25 cellular contexts compared by ENCODE assay signal in the genomic region with DNA sequence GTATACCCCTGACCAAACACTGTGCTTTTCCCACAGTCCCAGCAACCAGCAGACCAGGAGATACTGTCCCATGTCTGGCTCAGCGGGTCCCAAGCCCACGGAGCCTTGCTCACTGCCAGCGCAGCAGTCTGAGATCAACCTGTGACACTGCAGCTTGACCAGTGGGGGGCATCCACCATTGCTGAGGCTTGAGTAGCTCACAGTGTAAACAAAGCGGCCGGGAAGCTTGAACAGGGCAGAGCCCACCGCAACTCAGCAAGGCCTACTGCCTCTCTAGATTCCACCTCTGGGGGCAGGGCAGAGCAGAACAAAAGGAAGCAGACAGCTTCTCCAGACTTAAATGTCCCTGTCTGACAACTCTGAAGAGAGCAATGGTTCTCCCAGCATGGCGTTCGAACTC. TPM values are rescaled to one million over a fixed set of nuclear protein-coding genes. Genes with fewer than 3 reads are reported as not detected.
A peak's percentile ranks its signal among the peaks of the same experiment; 100 is the strongest.
DNase-seq lines count a peak whose midpoint lies in the region; ATAC-seq and TF ChIP-seq lines count a peak whose summit lies in the region.
"Had no signal": no experiment of that assay in that cellular context is flagged by ENCODE, and none has a peak within 500 bp of the region (broad histone marks: within the 10 kb centered on the region; RNA-seq: fewer than 3 reads in every experiment).

No MANE protein-coding gene starts in this region.

- no peak overlapping the region for H3K4me3 Mint-ChIP-seq in Caco-2 (ENCODE audit: unreplicated experiment)
- H3K4me3 Mint-ChIP-seq in GM23338 = no peak overlapping the region
- no peak overlapping the region for H3K4me3 Mint-ChIP-seq in activated naive CD4-positive, alpha-beta T cell treated with anti-CD3 and anti-CD28 coated beads, Interleukin-2, amount 10 ng/mL, durations not matched to agents 7 days and 5 days
- H3K4me3 Mint-ChIP-seq: activated CD8-positive, alpha-beta memory T cell treated with anti-CD3 and anti-CD28 coated beads, Interleukin-2, amount 10 ng/mL, durations not matched to agents 7 days and 5 days; activated naive CD8-positive, alpha-beta T cell treated with anti-CD3 and anti-CD28 coated beads, Interleukin-2, amount 50 U/mL, for 24 hours; CD8-positive, alpha-beta T cell; T-helper 2 cell treated with Interferon-gamma antibody and Interleukin-4, amounts not matched to agents 5 μg/mL and 100 μg/mL, for 36 hours had no signal

- no peaks in the 10 kb centered on the region for H3F3A ChIP-seq in GM23338 (replicated peaks; ENCODE audit: low read depth)

- TF ChIP-seq CTCF in Caco-2 (IDR thresholded peaks at IDR 0.05; ENCODE audit: insufficient read depth in 1 of 2, low read depth in 1 of 2, low read length in 1 of 2, severe bottlenecking in 1 of 2, unreplicated experiment in 1 of 2) = no peak
- TF ChIP-seq CTCF in GM23338 (conservative IDR thresholded peaks at IDR 0.05; ENCODE audit: low read depth in 2 of 2) = peak; percentile 46 to 48

- CTCF ChIA-PET in Caco-2 (lab: Charles Lee) = no interaction called here
- CTCF ChIA-PET in activated naive CD4-positive, alpha-beta T cell treated with anti-CD3 and anti-CD28 coated beads, Interleukin-2, amount 10 ng/mL, durations not matched to agents 7 days and 5 days (lab: Charles Lee) = no interaction called here

- no peaks in the 10 kb centered on the region for H3K4me1 Mint-ChIP-seq in Caco-2 (ENCODE audit: low read depth, unreplicated experiment)
- H3K4me1 Mint-ChIP-seq in GM23338 = peaks cover 10% of the 10 kb centered on the region; the same call in 2 of the 3 replicates
- no peaks in the 10 kb centered on the region for H3K4me1 Mint-ChIP-seq in activated naive CD4-positive, alpha-beta T cell treated with anti-CD3 and anti-CD28 coated beads, Interleukin-2, amount 10 ng/mL, durations not matched to agents 7 days and 5 days
- H3K4me1 Mint-ChIP-seq: activated CD8-positive, alpha-beta memory T cell treated with anti-CD3 and anti-CD28 coated beads, Interleukin-2, amount 10 ng/mL, durations not matched to agents 7 days and 5 days; activated naive CD8-positive, alpha-beta T cell treated with anti-CD3 and anti-CD28 coated beads, Interleukin-2, amount 50 U/mL, for 24 hours had no signal

- H3K79me2 ChIP-seq in GM23338 (replicated peaks; ENCODE audit: insufficient read depth) = no peaks in the 10 kb centered on the region

- H3K9me3 Mint-ChIP-seq in Caco-2 (ENCODE audit: unreplicated experiment) = no peaks in the 10 kb centered on the region
- peaks cover 53% of the 10 kb centered on the region for H3K9me3 Mint-ChIP-seq in GM23338
- no peaks in the 10 kb centered on the region for H3K9me3 Mint-ChIP-seq in activated naive CD4-positive, alpha-beta T cell treated with anti-CD3 and anti-CD28 coated beads, Interleukin-2, amount 10 ng/mL, durations not matched to agents 7 days and 5 days
- H3K9me3 Mint-ChIP-seq: activated naive CD8-positive, alpha-beta T cell treated with anti-CD3 and anti-CD28 coated beads, Interleukin-2, amount 50 U/mL, for 24 hours; activated T-helper 2 cell treated with anti-CD3 and anti-CD28 coated beads, Interferon-gamma antibody, Interleukin-2, Interleukin-4, amounts not matched to agents 10 μg/mL and 5 μg/mL and 100 μg/mL, durations not matched to agents 14 hours and 24 hours and 36 hours; CD8-positive, alpha-beta T cell; T-helper 2 cell treated with Interferon-gamma antibody and Interleukin-4, amounts not matched to agents 5 μg/mL and 100 μg/mL, for 36 hours had no signal

- H3K36me3 ChIP-seq in Caco-2 (ENCODE audit: control insufficient read depth, insufficient read depth, low read length) (no peaks in the 10 kb centered on the region), GM23338 (ENCODE audit: insufficient read depth) (peaks cover 16% of the 10 kb centered on the region), SJCRH30 (no peaks in the 10 kb centered on the region; the same call in 1 of the 2 replicates)

- no peaks in the 10 kb centered on the region for H3K4me1 ChIP-seq in Caco-2
- H3K4me1 ChIP-seq in GM23338 (ENCODE audit: insufficient read depth) = peaks cover 10% of the 10 kb centered on the region; the same call in 1 of the 2 replicates
- no peaks in the 10 kb centered on the region for H3K4me1 ChIP-seq in SJCRH30
- H3K4me1 ChIP-seq: SJSA1, transverse colon had no signal

- H3K27me3 Mint-ChIP-seq in Caco-2 (ENCODE audit: insufficient read depth, unreplicated experiment) = no peaks in the 10 kb centered on the region
- H3K27me3 Mint-ChIP-seq in GM23338 (ENCODE audit: insufficient read depth, low read depth, poor library complexity) = peaks cover 6% of the 10 kb centered on the region
- no peaks in the 10 kb centered on the region for H3K27me3 Mint-ChIP-seq in activated naive CD4-positive, alpha-beta T cell treated with anti-CD3 and anti-CD28 coated beads, Interleukin-2, amount 10 ng/mL, durations not matched to agents 7 days and 5 days
- H3K27me3 Mint-ChIP-seq: activated CD8-positive, alpha-beta memory T cell treated with anti-CD3 and anti-CD28 coated beads, Interleukin-2, amount 10 ng/mL, durations not matched to agents 7 days and 5 days; activated naive CD8-positive, alpha-beta T cell treated with anti-CD3 and anti-CD28 coated beads, Interleukin-2, amount 50 U/mL, for 24 hours had no signal

- H3K9me3 ChIP-seq in Caco-2 (no peaks in the 10 kb centered on the region), SJCRH30 (replicated peaks) (peaks cover 5% of the 10 kb centered on the region)
- H3K9me3 ChIP-seq: SJSA1, transverse colon had no signal

- H3K27ac ChIP-seq in GM23338 (ENCODE audit: low read depth) (no peak overlapping the region), SJCRH30 (no peak overlapping the region)
- H3K27ac ChIP-seq: SJSA1, transverse colon had no signal

- no peak overlapping the region for H3K4me2 ChIP-seq in GM23338

- no peak overlapping the region for H3K27ac Mint-ChIP-seq in Caco-2 (ENCODE audit: unreplicated experiment)
- H3K27ac Mint-ChIP-seq in GM23338 = no peak overlapping the region
- no peak overlapping the region for H3K27ac Mint-ChIP-seq in activated naive CD4-positive, alpha-beta T cell treated with anti-CD3 and anti-CD28 coated beads, Interleukin-2, amount 10 ng/mL, durations not matched to agents 7 days and 5 days
- H3K27ac Mint-ChIP-seq: activated CD8-positive, alpha-beta memory T cell treated with anti-CD3 and anti-CD28 coated beads, Interleukin-2, amount 10 ng/mL, durations not matched to agents 7 days and 5 days; activated naive CD8-positive, alpha-beta T cell treated with anti-CD3 and anti-CD28 coated beads, Interleukin-2, amount 50 U/mL, for 24 hours; activated T-helper 2 cell treated with anti-CD3 and anti-CD28 coated beads, Interferon-gamma antibody, Interleukin-2, Interleukin-4, amounts not matched to agents 10 μg/mL and 5 μg/mL and 100 μg/mL, durations not matched to agents 14 hours and 24 hours and 36 hours; CD8-positive, alpha-beta T cell; T-helper 2 cell treated with Interferon-gamma antibody and Interleukin-4, amounts not matched to agents 5 μg/mL and 100 μg/mL, for 36 hours had no signal

- intact Hi-C loops in Caco-2 (cut with micrococcal nuclease; ENCODE audit: unreplicated experiment) = loop anchor here (5.0 kb wide), 1 partner anchor 101 kb away; the partner anchor contains the start of gene C4orf36

- H2AFZ ChIP-seq in GM23338 = no peak overlapping the region

- H4K20me1 ChIP-seq in GM23338 (replicated peaks; ENCODE audit: insufficient read depth) = no peaks in the 10 kb centered on the region

- peak; percentile 86 for ATAC-seq in GM23338
- ATAC-seq: activated CD8-positive, alpha-beta memory T cell treated with anti-CD3 and anti-CD28 coated beads, Interleukin-2, amount 10 ng/mL, durations not matched to agents 7 days and 5 days; activated naive CD8-positive, alpha-beta T cell treated with anti-CD3 and anti-CD28 coated beads, Interleukin-2, amount 50 U/mL, for 24 hours; CD8-positive, alpha-beta T cell; right cardiac atrium had no signal

- POLR2A ChIA-PET in Caco-2 (lab: Charles Lee) = no interaction called here

- H3K36me3 Mint-ChIP-seq in Caco-2 (ENCODE audit: insufficient read depth, unreplicated experiment) = peaks cover 9% of the 10 kb centered on the region
- peaks cover 76% of the 10 kb centered on the region for H3K36me3 Mint-ChIP-seq in GM23338 (ENCODE audit: low read depth)
- H3K36me3 Mint-ChIP-seq in activated naive CD4-positive, alpha-beta T cell treated with anti-CD3 and anti-CD28 coated beads, Interleukin-2, amount 10 ng/mL, durations not matched to agents 7 days and 5 days = no peaks in the 10 kb centered on the region
- H3K36me3 Mint-ChIP-seq: activated CD8-positive, alpha-beta memory T cell treated with anti-CD3 and anti-CD28 coated beads, Interleukin-2, amount 10 ng/mL, durations not matched to agents 7 days and 5 days; CD8-positive, alpha-beta T cell had no signal

- H3K4me3 ChIP-seq in Caco-2 (ENCODE audit: low read depth, low read length) (no peak overlapping the region), GM23338 (no peak overlapping the region), SJCRH30 (no peak overlapping the region)
- H3K4me3 ChIP-seq: lung, SJSA1, transverse colon had no signal

- DNase-seq in Caco-2 (peak; percentile 38 to 43), GM23338 (ENCODE audit: low spot score) (peak; percentile 80), SJCRH30 (peak; percentile 4 to 7), iPS DF 4.7 (ENCODE audit: extremely low read depth, low spot score) (peak; percentile 30), GM19238 (ENCODE audit: insufficient read length, low spot score) (no peak), anterior cingulate cortex (lab: John Stamatoyannopoulos, UW) (no peak), NCI-H1417 (lab: John Stamatoyannopoulos, UW) (no peak)
- DNase-seq in activated naive CD4-positive, alpha-beta T cell treated with anti-CD3 and anti-CD28 coated beads, Interleukin-2, amount 10 ng/mL, durations not matched to agents 7 days and 5 days = no peak
- DNase-seq: activated CD4-positive, alpha-beta T cell treated with anti-CD3 and anti-CD28 coated beads for 1 hour; activated CD8-positive, alpha-beta memory T cell treated with anti-CD3 and anti-CD28 coated beads, Interleukin-2, amount 10 ng/mL, durations not matched to agents 7 days and 5 days; activated naive CD8-positive, alpha-beta T cell treated with anti-CD3 and anti-CD28 coated beads, Interleukin-2, amount 50 U/mL, for 24 hours; CD8-positive, alpha-beta T cell; effector CD4-positive, alpha-beta T cell; NCI-H2029 treated with DMSO at 0.1 percent for 48 hours; NCI-H524 treated with DMSO at 0.1 percent for 48 hours; right cardiac atrium; stimulated activated naive CD4-positive, alpha-beta T cell treated with Interleukin-2 at 50 U/mL for 16 hours; transverse colon had no signal

- peaks cover 2% of the 10 kb centered on the region; the same call in 1 of the 2 replicates for H3K9me2 ChIP-seq in GM23338 (ENCODE audit: insufficient read depth)

- no peaks in the 10 kb centered on the region for H3K27me3 ChIP-seq in Caco-2 (replicated peaks; ENCODE audit: control insufficient read depth, insufficient read depth, low read length)
- no peaks in the 10 kb centered on the region for H3K27me3 ChIP-seq in GM23338 (ENCODE audit: insufficient read depth)
- no peaks in the 10 kb centered on the region for H3K27me3 ChIP-seq in SJCRH30
- H3K27me3 ChIP-seq: SJSA1, transverse colon had no signal

- no TSS peak for BruUV-seq in Caco-2 (replicated peaks; lab: Mats Ljungman, UMichigan)

TF ChIP-seq in GM23338, 12 proteins besides CTCF, POLR2A, EP300 and RAD21 (continues in another document):
- no peak for TF ChIP-seq ZNF114 (CRISPR knock-in tag; IDR thresholded peaks at IDR 0.05)

RNA-seq across cellular contexts. Expression of gene SLC10A6, which starts 58.1 kb away (rescaled TPM):
- not detected in 2 replicates for total RNA-seq in Caco-2 (2022)
- not detected in 2 replicates for total RNA-seq in GM23338 (2014; rRNA removed; shearing (Covaris generic))
- polyA plus RNA-seq in GM23338 (2016; fragmentation: Nextera tagmentation; extraction: Ambion mirVana) = not detected in 2 replicates
- not detected in 2 replicates for total RNA-seq in SJCRH30 (2014; rRNA removed; shearing (Covaris generic))
- total RNA-seq: activated CD8-positive, alpha-beta memory T cell treated with anti-CD3 and anti-CD28 coated beads, Interleukin-2, amount 10 ng/mL, durations not matched to agents 7 days and 5 days; activated T-helper 2 cell treated with anti-CD3 and anti-CD28 coated beads, Interferon-gamma antibody, Interleukin-2, Interleukin-4, amounts not matched to agents 10 μg/mL and 5 μg/mL and 100 μg/mL, durations not matched to agents 14 hours and 24 hours and 36 hours; CD8-positive, alpha-beta T cell; Daoy; myocyte; osteoblast had no signal

Comparison
In these comparisons a context has a peak if more than half of its experiments do, and no peak if none do; other contexts are left out.
1. DNase-seq: peak in Caco-2 (2 of 2), GM23338 (single experiment), SJCRH30 (2 of 2) and iPS DF 4.7 (single experiment); none in GM19238 (single experiment), activated naive CD4-positive, alpha-beta T cell treated with anti-CD3 and anti-CD28 coated beads, Interleukin-2, amount 10 ng/mL, durations not matched to agents 7 days and 5 days (single experiment), anterior cingulate cortex (0 of 58) and NCI-H1417 (0 of 3).
2. CTCF ChIP-seq: peak in GM23338 (2 of 2); none in Caco-2 (0 of 2).